In genomic region chr3:8777201-8777977, GRCh38 we compare ENCODE assay signal across 1 cellular context.
TF ChIP-seq lines count a peak whose summit lies in the region.

No MANE protein-coding gene starts in this region.

TF ChIP-seq in K562, 482 proteins besides CTCF, POLR2A, EP300 and RAD21:
- TF ChIP-seq KHSRP (IDR thresholded peaks at IDR 0.05): no peak
- peak; percentile 97 for TF ChIP-seq ZKSCAN8 (CRISPR knock-in tag; IDR thresholded peaks at IDR 0.05)
